ENCODE assay signal across 10 cellular contexts in the genomic region with DNA sequence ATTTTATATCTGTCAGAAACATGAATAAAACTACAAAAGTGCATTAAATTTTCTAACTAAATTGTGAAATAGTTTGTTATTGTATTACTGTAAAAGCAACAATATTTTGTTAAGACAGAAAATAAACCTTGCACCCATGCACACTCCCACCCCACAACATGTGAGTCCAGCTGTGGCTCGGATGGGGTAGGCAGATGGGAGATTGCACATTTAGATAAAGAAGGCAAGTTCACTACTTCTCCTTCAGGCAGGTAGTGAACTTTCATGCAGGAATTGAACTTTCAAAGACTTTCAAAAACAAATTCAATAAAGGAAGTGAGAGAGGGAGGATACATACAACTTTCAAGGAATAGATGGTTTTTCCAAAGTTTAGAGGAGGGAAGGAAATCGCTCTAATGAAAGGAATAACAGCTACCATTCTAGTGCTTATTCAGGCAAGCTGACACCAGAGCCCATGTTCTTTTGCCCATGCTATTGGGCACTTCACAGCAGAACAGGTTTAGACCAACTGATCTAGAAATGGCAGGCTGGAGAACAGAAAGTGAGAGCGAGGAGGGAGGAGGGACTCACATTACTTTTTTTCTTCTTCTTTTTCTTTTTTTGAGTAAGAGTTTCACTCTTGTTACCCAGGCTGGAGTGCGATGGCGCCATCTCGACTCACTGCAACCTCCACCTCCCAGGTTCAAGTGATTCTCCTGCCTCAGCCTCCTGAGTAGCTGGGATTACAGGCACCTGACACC. TPM values are rescaled to one million over a fixed set of nuclear protein-coding genes. Genes with fewer than 3 reads are reported as not detected.
A peak's percentile ranks its signal among the peaks of the same experiment; 100 is the strongest.
DNase-seq lines count a peak whose midpoint lies in the region; ATAC-seq and TF ChIP-seq lines count a peak whose summit lies in the region.
"Had no signal": no experiment of that assay in that cellular context is flagged by ENCODE, and none has a peak within 500 bp of the region (broad histone marks: within the 10 kb centered on the region; RNA-seq: fewer than 3 reads in every experiment).

No MANE protein-coding gene starts in this region.

- no peak overlapping the region for H3K27ac ChIP-seq in OCI-LY7 (ENCODE audit: low read depth, low read length, poor library complexity, severe bottlenecking)

- no peaks in the 10 kb centered on the region for H3K79me2 ChIP-seq in OCI-LY7 (ENCODE audit: insufficient read depth, low read depth, low read length)

- no peaks in the 10 kb centered on the region for H3K9me3 ChIP-seq in OCI-LY7 (ENCODE audit: low read length)

- no peaks in the 10 kb centered on the region for H3K9me2 ChIP-seq in OCI-LY7 (ENCODE audit: insufficient read depth, low read length)

- peaks cover 36% of the 10 kb centered on the region for H3K4me1 Mint-ChIP-seq in activated B cell treated with CpG ODN at 0.5 μM for 24 hours

- no peak overlapping the region for H3K4me2 ChIP-seq in OCI-LY7 (ENCODE audit: low read length)

- no peak overlapping the region for H3K4me3 ChIP-seq in OCI-LY7 (ENCODE audit: low read depth, low read length, poor library complexity, severe bottlenecking)

- ATAC-seq in GM18508 (IDR thresholded peaks at IDR 0.05; ENCODE audit: insufficient read depth, unreplicated experiment) (peak; percentile 42), GM19452 (IDR thresholded peaks at IDR 0.05; ENCODE audit: unreplicated experiment) (peak; percentile 38), HG03103 (IDR thresholded peaks at IDR 0.05; ENCODE audit: low read depth, unreplicated experiment) (peak; percentile 42), activated B cell treated with CpG ODN at 0.5 μM for 24 hours (ENCODE audit: low read depth) (no peak)

- POLR2A ChIA-PET in activated B cell treated with CpG ODN at 0.5 μM for 24 hours (lab: Charles Lee): interaction anchor here (0.6 to 1.1 kb wide), 3 partner anchors 27 to 193 kb away, joined by 3 to 5 read pairs (median 3); partner anchors contain the start of gene SF3B5
- POLR2A ChIA-PET in OCI-LY7 (lab: Charles Lee): interaction anchor here (0.5 to 3.2 kb wide), 5 partner anchors 8 to 614 kb away, joined by 3 to 17 read pairs (median 4); no protein-coding TSS in a partner anchor

- peaks cover 24% of the 10 kb centered on the region for H3K4me1 ChIP-seq in OCI-LY7 (ENCODE audit: insufficient read depth, low read length, poor library complexity, severe bottlenecking)

- BruUV-seq in OCI-LY7 (replicated peaks; lab: Mats Ljungman, UMichigan): no TSS peak

- H2AFZ ChIP-seq in OCI-LY7 (ENCODE audit: low read length): no peak overlapping the region

- no peaks in the 10 kb centered on the region for H3K36me3 ChIP-seq in OCI-LY7 (ENCODE audit: insufficient read depth, low read length)

- H3K27me3 Mint-ChIP-seq in activated B cell treated with CpG ODN at 0.5 μM for 24 hours: no peaks in the 10 kb centered on the region

- H3K27ac Mint-ChIP-seq in activated B cell treated with CpG ODN at 0.5 μM for 24 hours: peak overlapping the region; percentile 75

- intact Hi-C loops in activated B cell treated with CpG ODN at 0.5 μM for 24 hours (cut with micrococcal nuclease): loop anchor here (10.0 kb wide), 2 partner anchors 588 to 1668 kb away; partner anchors contain the start of gene EPM2A
- intact Hi-C loops in OCI-LY7 (cut with micrococcal nuclease; ENCODE audit: unreplicated experiment): loop anchor here (10.0 kb wide), 2 partner anchors 222 to 612 kb away; partner anchors contain the start of genes ADAT2, LTV1 and PEX3

- H3K9me3 Mint-ChIP-seq in activated B cell treated with CpG ODN at 0.5 μM for 24 hours: no peaks in the 10 kb centered on the region

- peak overlapping the region; percentile 20 for H3K4me3 Mint-ChIP-seq in activated B cell treated with CpG ODN at 0.5 μM for 24 hours

- DNase-seq in activated B cell treated with CpG ODN at 0.5 μM for 24 hours (no peak), OCI-M2 (lab: John Stamatoyannopoulos, UW; ENCODE audit: unreplicated experiment) (no peak), glomerular visceral epithelial cell (ENCODE audit: extremely low spot score) (no peak), OCI-LY7 (ENCODE audit: low spot score) (no peak), C1 segment of cervical spinal cord (lab: John Stamatoyannopoulos, UW) (no peak)
- DNase-seq: effector CD8-positive, alpha-beta T cell; NCI-H1694 treated with DMSO at 0.1 percent for 48 hours had no signal

- CTCF ChIA-PET in activated B cell treated with CpG ODN at 0.5 μM for 24 hours (lab: Charles Lee): interaction anchor here (1.5 kb wide), 1 partner anchor 491 kb away, joined by 4 read pairs; no protein-coding TSS in a partner anchor
- CTCF ChIA-PET in OCI-LY7 (lab: Charles Lee; ENCODE audit: unreplicated experiment): interaction anchor here (0.6 kb wide), 1 partner anchor 72 kb away, joined by 4 read pairs; no protein-coding TSS in a partner anchor

- peaks cover 3% of the 10 kb centered on the region for H3K36me3 Mint-ChIP-seq in activated B cell treated with CpG ODN at 0.5 μM for 24 hours (ENCODE audit: low read depth)

- no peak for TF ChIP-seq CTCF in activated B cell treated with CpG ODN at 0.5 μM for 24 hours (IDR thresholded peaks at IDR 0.05)
- no peak for TF ChIP-seq CTCF in OCI-LY7 (conservative IDR thresholded peaks at IDR 0.05; ENCODE audit: low read length)

- no peaks in the 10 kb centered on the region for H4K20me1 ChIP-seq in OCI-LY7 (ENCODE audit: insufficient read depth, low read length)

RNA-seq across cellular contexts. Expression of gene SF3B5, which starts 28.5 kb away (rescaled TPM):
- 144 and 147 TPM in 2 replicates for total RNA-seq in activated B cell treated with CpG ODN at 0.5 μM for 24 hours
- total RNA-seq in OCI-LY7 (2014; rRNA removed; shearing (Covaris generic)): 132 and 187 TPM in 2 replicates
- total RNA-seq in OCI-LY7 (2022): 110 and 135 TPM in 2 replicates

RNA-seq across cellular contexts. Expression of gene PLAGL1, which starts 58.9 kb away (rescaled TPM):
- total RNA-seq in activated B cell treated with CpG ODN at 0.5 μM for 24 hours (28.5 and 33.5 TPM in 2 replicates), OCI-LY7 (2022) (1.7 and 2.3 TPM in 2 replicates)
- 1.0 and 1.7 TPM in 2 replicates for total RNA-seq in OCI-LY7 (2014; rRNA removed; shearing (Covaris generic))
